29 cellular contexts compared by ENCODE assay signal in the genomic region with DNA sequence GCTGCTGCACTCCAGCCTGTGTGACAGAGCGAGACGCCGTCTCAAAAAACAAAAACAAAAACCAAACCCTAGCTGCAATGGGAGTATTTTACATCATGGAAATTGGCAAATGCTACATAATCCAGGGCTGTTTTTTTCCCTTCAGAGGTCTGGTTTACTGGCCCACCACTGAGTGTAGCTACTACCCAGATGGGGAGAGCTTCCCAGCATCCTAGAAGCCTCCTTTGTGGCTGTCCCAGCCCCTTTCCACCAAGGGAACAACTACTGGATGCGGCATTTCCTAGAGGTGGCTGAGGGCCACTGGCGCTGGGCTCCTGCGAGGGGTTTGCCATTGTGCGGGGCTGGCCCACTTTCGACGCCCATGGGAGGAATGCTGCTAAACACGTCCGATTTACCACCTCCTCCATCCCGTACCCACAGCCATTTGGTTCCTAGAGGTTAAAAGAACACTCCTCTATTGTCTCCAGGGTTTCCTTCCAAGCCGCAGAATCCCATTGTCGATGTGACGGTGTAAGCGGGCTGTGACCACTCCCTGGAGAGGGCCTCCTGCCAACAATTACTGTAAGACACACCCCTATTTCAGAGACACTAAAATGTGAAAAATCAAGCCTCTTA. TPM values are rescaled to one million over a fixed set of nuclear protein-coding genes. Genes with fewer than 3 reads are reported as not detected.
DNase-seq lines count a peak whose midpoint lies in the region; ATAC-seq and TF ChIP-seq lines count a peak whose summit lies in the region.
"Had no signal": no experiment of that assay in that cellular context is flagged by ENCODE, and none has a peak within 500 bp of the region (broad histone marks: within the 10 kb centered on the region; RNA-seq: fewer than 3 reads in every experiment).

No MANE protein-coding gene starts in this region.

- H4K20me1 ChIP-seq in GM23338 (replicated peaks; ENCODE audit: insufficient read depth): no peaks in the 10 kb centered on the region

- no peaks in the 10 kb centered on the region for H3K9me2 ChIP-seq in GM23338 (ENCODE audit: insufficient read depth)

- peak overlapping the region; percentile 63 for H2AFZ ChIP-seq in GM23338

- BruUV-seq in Calu3 (replicated peaks; lab: Mats Ljungman, UMichigan): no TSS peak

- TF ChIP-seq CTCF in Calu3 (IDR thresholded peaks at IDR 0.05; ENCODE audit: unreplicated experiment): no peak
- TF ChIP-seq CTCF in GM23338 (conservative IDR thresholded peaks at IDR 0.05; ENCODE audit: low read depth in 2 of 2): no peak
- TF ChIP-seq CTCF in epithelial cell of esophagus (IDR thresholded peaks at IDR 0.05; ENCODE audit: insufficient read depth, low read depth, low read length, missing control alignments): no peak

- H3K27ac ChIP-seq in GM23338 (ENCODE audit: low read depth) (no peak overlapping the region), SJCRH30 (no peak overlapping the region)
- H3K27ac ChIP-seq: foreskin keratinocyte had no signal

- H3K27me3 Mint-ChIP-seq in Calu3 (ENCODE audit: unreplicated experiment) (peaks cover 34% of the 10 kb centered on the region), GM23338 (ENCODE audit: insufficient read depth, low read depth, poor library complexity) (peaks cover 1% of the 10 kb centered on the region)
- H3K27me3 Mint-ChIP-seq: effector memory CD8-positive, alpha-beta T cell; natural killer cell treated with Interleukin-12 subunit alpha and Interleukin-12 subunit beta and Interleukin-15 and Interleukin-18, amount 100 ng/mL, for 72 hours had no signal

- H3K36me3 ChIP-seq in GM23338 (ENCODE audit: insufficient read depth) (no peaks in the 10 kb centered on the region), SJCRH30 (no peaks in the 10 kb centered on the region)
- H3K36me3 ChIP-seq: heart left ventricle had no signal

- no peaks in the 10 kb centered on the region for H3K79me2 ChIP-seq in GM23338 (replicated peaks; ENCODE audit: insufficient read depth)

- intact Hi-C loops in Calu3 (cut with micrococcal nuclease; ENCODE audit: unreplicated experiment): no loop called here

- H3K4me2 ChIP-seq in GM23338: no peak overlapping the region

- no peaks in the 10 kb centered on the region for H3K9me3 Mint-ChIP-seq in Calu3 (ENCODE audit: low read depth, unreplicated experiment)
- H3K9me3 Mint-ChIP-seq in GM23338: no peaks in the 10 kb centered on the region
- H3K9me3 Mint-ChIP-seq: activated naive CD8-positive, alpha-beta T cell treated with anti-CD3 and anti-CD28 coated beads, Interleukin-2, amount 10 ng/mL, durations not matched to agents 7 days and 5 days; effector memory CD8-positive, alpha-beta T cell; natural killer cell treated with Interleukin-12 subunit alpha and Interleukin-12 subunit beta and Interleukin-15 and Interleukin-18, amount 100 ng/mL, for 72 hours; stimulated activated naive B cell treated with anti-CD40 and anti-IgM and Interleukin-4, amounts not matched to agents 10 μg/mL and 1 μg/mL and 100 μg/mL, for 72 hours had no signal

- H3K27ac Mint-ChIP-seq in Calu3 (ENCODE audit: unreplicated experiment) (no peak overlapping the region), GM23338 (no peak overlapping the region)
- H3K27ac Mint-ChIP-seq: activated naive CD8-positive, alpha-beta T cell treated with anti-CD3 and anti-CD28 coated beads, Interleukin-2, amount 10 ng/mL, durations not matched to agents 7 days and 5 days; natural killer cell treated with Interleukin-12 subunit alpha and Interleukin-12 subunit beta and Interleukin-15 and Interleukin-18, amount 100 ng/mL, for 72 hours; stimulated activated naive B cell treated with anti-CD40 and anti-IgM and Interleukin-4, amounts not matched to agents 10 μg/mL and 1 μg/mL and 100 μg/mL, for 72 hours had no signal

- no peak overlapping the region for H3K4me3 Mint-ChIP-seq in Calu3 (ENCODE audit: low read depth, unreplicated experiment)
- no peak overlapping the region for H3K4me3 Mint-ChIP-seq in GM23338
- H3K4me3 Mint-ChIP-seq: activated naive CD8-positive, alpha-beta T cell treated with anti-CD3 and anti-CD28 coated beads, Interleukin-2, amount 10 ng/mL, durations not matched to agents 7 days and 5 days; effector memory CD8-positive, alpha-beta T cell; natural killer cell treated with Interleukin-12 subunit alpha and Interleukin-12 subunit beta and Interleukin-15 and Interleukin-18, amount 100 ng/mL, for 72 hours; stimulated activated naive B cell treated with anti-CD40 and anti-IgM and Interleukin-4, amounts not matched to agents 10 μg/mL and 1 μg/mL and 100 μg/mL, for 72 hours had no signal

- no peaks in the 10 kb centered on the region for H3K4me1 ChIP-seq in GM23338 (ENCODE audit: insufficient read depth)
- H3K4me1 ChIP-seq in SJCRH30: no peaks in the 10 kb centered on the region

- H3K4me3 ChIP-seq in GM23338 (no peak overlapping the region), epithelial cell of esophagus (ENCODE audit: low read length) (no peak overlapping the region), SJCRH30 (no peak overlapping the region)
- H3K4me3 ChIP-seq: heart left ventricle, lung had no signal

- no peaks in the 10 kb centered on the region for H3F3A ChIP-seq in GM23338 (replicated peaks; ENCODE audit: low read depth)

- CTCF ChIA-PET in Calu3 (lab: Charles Lee): no interaction called here

- ATAC-seq in GM23338 (peak; percentile 30), GM21576 (IDR thresholded peaks at IDR 0.05; ENCODE audit: unreplicated experiment) (no peak)
- ATAC-seq: effector memory CD8-positive, alpha-beta T cell; foreskin keratinocyte; natural killer cell treated with Interleukin-12 subunit alpha and Interleukin-12 subunit beta and Interleukin-15 and Interleukin-18, amount 100 ng/mL, for 72 hours; Panc1; stimulated activated naive B cell treated with anti-CD40 and anti-IgM and Interleukin-4, amounts not matched to agents 10 μg/mL and 1 μg/mL and 100 μg/mL, for 72 hours had no signal

- H3K9me3 ChIP-seq in SJCRH30 (replicated peaks): no peaks in the 10 kb centered on the region
- H3K9me3 ChIP-seq: heart left ventricle had no signal

- no peaks in the 10 kb centered on the region for H3K36me3 Mint-ChIP-seq in Calu3 (ENCODE audit: insufficient read depth, unreplicated experiment)
- no peaks in the 10 kb centered on the region for H3K36me3 Mint-ChIP-seq in GM23338 (ENCODE audit: low read depth)
- H3K36me3 Mint-ChIP-seq: activated naive CD8-positive, alpha-beta T cell treated with anti-CD3 and anti-CD28 coated beads, Interleukin-2, amount 10 ng/mL, durations not matched to agents 7 days and 5 days; natural killer cell treated with Interleukin-12 subunit alpha and Interleukin-12 subunit beta and Interleukin-15 and Interleukin-18, amount 100 ng/mL, for 72 hours; stimulated activated naive B cell treated with anti-CD40 and anti-IgM and Interleukin-4, amounts not matched to agents 10 μg/mL and 1 μg/mL and 100 μg/mL, for 72 hours had no signal

- peak; percentile 11 for DNase-seq in Calu3
- DNase-seq in GM23338 (ENCODE audit: low spot score): peak; percentile 21
- DNase-seq in epithelial cell of esophagus (ENCODE audit: low read depth): peak; percentile 26
- DNase-seq in mesenteric fat pad (ENCODE audit: low spot score): peak; percentile 64
- no peak for DNase-seq in NCI-H345 treated with DMSO at 0.1 percent for 48 hours (lab: John Stamatoyannopoulos, UW; ENCODE audit: unreplicated experiment)
- DNase-seq in SJCRH30: no peak
- no peak for DNase-seq in NCI-H524 treated with DMSO at 0.1 percent for 48 hours (lab: John Stamatoyannopoulos, UW)
- DNase-seq: activated gamma-delta T cell; activated naive CD8-positive, alpha-beta T cell treated with anti-CD3 and anti-CD28 coated beads, Interleukin-2, amount 10 ng/mL, durations not matched to agents 7 days and 5 days; C1 segment of cervical spinal cord; COR-L47; DND-41; effector memory CD8-positive, alpha-beta T cell; erythroblast; foreskin keratinocyte; KG1; MM.1S; NCI-H2081; NCI-H345; NCI-H774; SIG-M5; stimulated activated naive B cell treated with anti-CD40 and anti-IgM and Interleukin-4, amounts not matched to agents 10 μg/mL and 1 μg/mL and 100 μg/mL, for 72 hours; SW 1271; T-helper 9 cell had no signal

- no peaks in the 10 kb centered on the region for H3K4me1 Mint-ChIP-seq in Calu3 (ENCODE audit: low read depth, unreplicated experiment)
- H3K4me1 Mint-ChIP-seq in GM23338: peaks cover 6% of the 10 kb centered on the region

- no peaks in the 10 kb centered on the region for H3K27me3 ChIP-seq in GM23338 (ENCODE audit: insufficient read depth)
- peaks cover 25% of the 10 kb centered on the region for H3K27me3 ChIP-seq in SJCRH30

RNA-seq across cellular contexts. Expression of a gene that starts 55.4 kb away (rescaled TPM):
- 0.28 and 1.3 TPM in 2 replicates for total RNA-seq in Calu3 (2022)
- 0.12 and 0.73 TPM in 2 replicates for total RNA-seq in GM23338 (2014; rRNA removed; shearing (Covaris generic))
- 0.23 and 0.26 TPM in 2 replicates for polyA plus RNA-seq in GM23338 (2016; fragmentation: Nextera tagmentation; extraction: Ambion mirVana)
- 3.4 TPM for total RNA-seq in mesenteric fat pad
- 0.02 TPM in 1 of 2 replicates, not detected in the other for total RNA-seq in SJCRH30 (2014; rRNA removed; shearing (Covaris generic))
- total RNA-seq: foreskin keratinocyte had no signal

Comparison
In these comparisons a context has a peak if more than half of its experiments do, and no peak if none do; other contexts are left out.
1. DNase-seq: peak in Calu3 (single experiment), GM23338 (single experiment), epithelial cell of esophagus (single experiment) and mesenteric fat pad (single experiment); none in NCI-H345 treated with DMSO at 0.1 percent for 48 hours (single experiment), SJCRH30 (0 of 2) and NCI-H524 treated with DMSO at 0.1 percent for 48 hours (single experiment).